ENCODE assay signal across 14 cellular contexts in the genomic region with DNA sequence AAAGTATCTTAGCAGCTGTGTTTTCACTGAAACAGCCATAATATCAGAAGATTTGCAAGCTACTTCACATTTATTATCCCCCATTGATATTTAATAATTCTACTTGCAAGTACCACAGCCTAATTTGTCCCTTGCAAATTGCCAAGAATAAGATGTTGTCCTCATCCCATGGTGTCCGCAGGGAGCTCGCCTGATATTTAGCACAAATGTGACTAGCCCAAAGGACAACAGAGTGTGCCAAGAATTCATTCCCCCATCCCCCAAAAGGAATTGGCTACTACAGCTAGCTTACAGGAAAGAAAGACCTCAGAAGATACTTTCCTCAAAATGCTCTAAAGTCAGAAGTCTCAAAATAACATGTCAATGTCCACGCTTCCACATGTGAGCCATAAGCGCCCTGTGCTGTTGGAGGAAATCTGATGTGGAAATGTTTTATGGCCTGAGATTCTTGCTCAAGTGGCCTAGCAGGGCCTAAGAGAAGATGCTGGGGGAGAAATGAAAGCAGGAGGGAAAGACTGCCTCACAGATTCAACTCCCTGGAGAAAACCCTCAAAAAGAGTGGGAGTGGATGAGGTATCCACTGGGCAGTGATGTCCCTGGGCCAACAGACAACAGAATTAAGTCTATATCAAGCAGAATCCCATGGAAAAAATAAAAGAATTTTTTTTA.
DNase-seq lines count a peak whose midpoint lies in the region; ATAC-seq and TF ChIP-seq lines count a peak whose summit lies in the region.
"Had no signal": no experiment of that assay in that cellular context is flagged by ENCODE, and none has a peak within 500 bp of the region (broad histone marks: within the 10 kb centered on the region; RNA-seq: fewer than 3 reads in every experiment).

No MANE protein-coding gene starts in this region.

- H3K4me3 Mint-ChIP-seq in effector memory CD8-positive, alpha-beta T cell, result peak overlapping the region; percentile 38 to 44
- no peak overlapping the region for H3K4me3 Mint-ChIP-seq in endothelial cell (ENCODE audit: unreplicated experiment)

- H3K9ac ChIP-seq in OCI-LY3 (ENCODE audit: low read length), result peak overlapping the region; percentile 62; the same call in 1 of the 2 replicates

- no peaks in the 10 kb centered on the region for H3K36me3 ChIP-seq in heart left ventricle
- H3K36me3 ChIP-seq in right atrium auricular region, result no peaks in the 10 kb centered on the region
- peaks cover 10% of the 10 kb centered on the region for H3K36me3 ChIP-seq in OCI-LY3 (replicated peaks; ENCODE audit: low read depth, low read length)
- no peaks in the 10 kb centered on the region for H3K36me3 ChIP-seq in urinary bladder (ENCODE audit: insufficient read depth)
- H3K36me3 ChIP-seq: colonic mucosa had no signal

- peaks cover 37 to 41% of the 10 kb centered on the region in 2 donors for H3K4me1 Mint-ChIP-seq in effector memory CD8-positive, alpha-beta T cell (ENCODE audit: low read depth in 2 of 2)
- peaks cover 26% of the 10 kb centered on the region for H3K4me1 Mint-ChIP-seq in endothelial cell (ENCODE audit: unreplicated experiment)

- DNase-seq in heart left ventricle (peak in 3 of 5 donors; percentile 17 to 59 (median 23)), right atrium auricular region (ENCODE audit: low spot score) (no peak), endothelial cell (ENCODE audit: low spot score) (no peak)
- DNase-seq in effector memory CD8-positive, alpha-beta T cell, result no peak
- no peak for DNase-seq in stimulated activated CD4-positive, alpha-beta T cell treated with anti-CD3 and anti-CD28 coated beads, Interleukin-4, amount 100 ng/mL, for 1 hour
- DNase-seq: activated CD4-positive, CD25-positive, alpha-beta regulatory T cell treated with anti-CD3 and anti-CD28 coated beads, Interleukin-2, amount 50 U/mL, for 72 hours; AML-193; colonic mucosa; GOT3; mesenchymal stem cell; posterior cingulate gyrus had no signal

- H2AFZ ChIP-seq in OCI-LY3 (ENCODE audit: low read depth, low read length), result no peak overlapping the region

- no peaks in the 10 kb centered on the region for H3K9me3 Mint-ChIP-seq in effector memory CD8-positive, alpha-beta T cell
- no peaks in the 10 kb centered on the region for H3K9me3 Mint-ChIP-seq in endothelial cell (ENCODE audit: unreplicated experiment)

- TF ChIP-seq CTCF in heart left ventricle (IDR thresholded peaks at IDR 0.05), result no peak
- TF ChIP-seq CTCF in right atrium auricular region (IDR thresholded peaks at IDR 0.05), result no peak
- TF ChIP-seq CTCF in OCI-LY3 (IDR thresholded peaks at IDR 0.05; ENCODE audit: low read depth, low read length), result no peak
- TF ChIP-seq CTCF in endothelial cell (IDR thresholded peaks at IDR 0.05; ENCODE audit: unreplicated experiment), result no peak

- ATAC-seq in heart left ventricle (peak; percentile 26 to 49 (median 34)), HG03139 (IDR thresholded peaks at IDR 0.05; ENCODE audit: unreplicated experiment) (no peak)
- ATAC-seq in effector memory CD8-positive, alpha-beta T cell (replicated peaks), result no peak

- no peaks in the 10 kb centered on the region for H3K27me3 ChIP-seq in heart left ventricle
- H3K27me3 ChIP-seq in right atrium auricular region, result no peaks in the 10 kb centered on the region
- H3K27me3 ChIP-seq in OCI-LY3 (ENCODE audit: low read depth, low read length), result no peaks in the 10 kb centered on the region
- H3K27me3 ChIP-seq: colonic mucosa had no signal

- no peak for TF ChIP-seq POLR2A in heart left ventricle (IDR thresholded peaks at IDR 0.05)

- H3K27ac ChIP-seq in heart left ventricle (peak overlapping the region in 8 of 12 donors; percentile 9 to 54 (median 33)), right atrium auricular region (no peak overlapping the region), OCI-LY3 (ENCODE audit: low read length) (peak overlapping the region; percentile 100), urinary bladder (ENCODE audit: low read depth) (peak overlapping the region; percentile 10)
- H3K27ac ChIP-seq: colonic mucosa had no signal

- no peaks in the 10 kb centered on the region for H3K9me3 ChIP-seq in heart left ventricle
- no peaks in the 10 kb centered on the region for H3K9me3 ChIP-seq in right atrium auricular region
- no peaks in the 10 kb centered on the region for H3K9me3 ChIP-seq in OCI-LY3 (ENCODE audit: insufficient read depth, low read length)
- H3K9me3 ChIP-seq: colonic mucosa had no signal

- H3K4me1 ChIP-seq in heart left ventricle (peaks cover 0 to 45% (median 11%) of the 10 kb centered on the region in 12 donors), right atrium auricular region (no peaks in the 10 kb centered on the region), OCI-LY3 (ENCODE audit: low read length) (peaks cover 73% of the 10 kb centered on the region), urinary bladder (ENCODE audit: insufficient read depth) (no peaks in the 10 kb centered on the region)
- H3K4me1 ChIP-seq: colonic mucosa had no signal

- H3K4me3 ChIP-seq in heart left ventricle (no peak overlapping the region), right atrium auricular region (no peak overlapping the region), OCI-LY3 (ENCODE audit: low read length) (no peak overlapping the region), urinary bladder (ENCODE audit: low read depth, low read length) (no peak overlapping the region)
- H3K4me3 ChIP-seq: colonic mucosa had no signal

- H3K27me3 Mint-ChIP-seq in effector memory CD8-positive, alpha-beta T cell, result no peaks in the 10 kb centered on the region
- no peaks in the 10 kb centered on the region for H3K27me3 Mint-ChIP-seq in endothelial cell (ENCODE audit: unreplicated experiment)

- intact Hi-C loops in heart left ventricle (cut with DNase I), result loop anchor here in 2 of 10 donors (10.0 kb wide), 2 partner anchors 89 to 109 kb away; a partner anchor contains a TSS

- 48 to 78% (median 65%) methylated on average over 4 of the region's 4 CpGs for WGBS in heart left ventricle, 4 donors
- 95% methylated on average over 4 of the region's 4 CpGs for WGBS in urinary bladder

- no peaks in the 10 kb centered on the region for H4K20me1 ChIP-seq in OCI-LY3 (ENCODE audit: insufficient read depth, low read length)

- H3K36me3 Mint-ChIP-seq in effector memory CD8-positive, alpha-beta T cell (ENCODE audit: insufficient read depth), result peaks cover 24% of the 10 kb centered on the region
- H3K36me3 Mint-ChIP-seq in endothelial cell (ENCODE audit: low read depth, unreplicated experiment), result no peaks in the 10 kb centered on the region

- peaks cover 43% of the 10 kb centered on the region for H3K79me2 ChIP-seq in OCI-LY3 (ENCODE audit: low read length)

- peak overlapping the region; percentile 60 to 81 for H3K27ac Mint-ChIP-seq in effector memory CD8-positive, alpha-beta T cell
- no peak overlapping the region for H3K27ac Mint-ChIP-seq in endothelial cell (ENCODE audit: unreplicated experiment)

- H3K4me2 ChIP-seq in OCI-LY3 (ENCODE audit: low read length), result peak overlapping the region; percentile 51; the same call in 1 of the 2 replicates

Comparison
In these comparisons a context has a peak if more than half of its experiments do, and no peak if none do; other contexts are left out.
1. DNase-seq: peak in heart left ventricle (3 of 5); none in right atrium auricular region (single experiment), effector memory CD8-positive, alpha-beta T cell (0 of 3), endothelial cell (single experiment) and stimulated activated CD4-positive, alpha-beta T cell treated with anti-CD3 and anti-CD28 coated beads, Interleukin-4, amount 100 ng/mL, for 1 hour (single experiment).
2. H3K27ac ChIP-seq: peak in heart left ventricle (8 of 12), OCI-LY3 (single experiment) and urinary bladder (single experiment); none in right atrium auricular region (0 of 2).
3. ATAC-seq: peak in heart left ventricle (4 of 4); none in effector memory CD8-positive, alpha-beta T cell (single experiment) and HG03139 (single experiment).